In genomic region chr2:233063976-233064411, GRCh38 we compare ENCODE assay signal across 1 cellular context.
TF ChIP-seq lines count a peak whose summit lies in the region.

No MANE protein-coding gene starts in this region.

TF ChIP-seq in HepG2, 621 proteins besides CTCF, POLR2A, EP300 and RAD21 (continued from another document and continues in another):
- no peak for TF ChIP-seq MTERF4 (CRISPR knock-in tag; IDR thresholded peaks at IDR 0.05)
- no peak for TF ChIP-seq ZBTB38 (CRISPR knock-in tag; IDR thresholded peaks at IDR 0.05)
- no peak for TF ChIP-seq RFX1 (IDR thresholded peaks at IDR 0.05)
- TF ChIP-seq CCAR2 (optimal IDR thresholded peaks at IDR 0.05; ENCODE audit: low read depth, low read length), result no peak
- TF ChIP-seq TFAP4 (IDR thresholded peaks at IDR 0.05; ENCODE audit: borderline replicate concordance, low read depth), result peak; percentile 79; the same call in 1 of the 2 replicates
- TF ChIP-seq SALL1 (CRISPR knock-in tag; IDR thresholded peaks at IDR 0.05), result no peak
- no peak for TF ChIP-seq RFXANK (CRISPR knock-in tag; IDR thresholded peaks at IDR 0.05)
- TF ChIP-seq ZSCAN9 (CRISPR knock-in tag; IDR thresholded peaks at IDR 0.05; ENCODE audit: borderline replicate concordance), result peak; percentile 93
- TF ChIP-seq THRA (CRISPR knock-in tag; IDR thresholded peaks at IDR 0.05; ENCODE audit: borderline replicate concordance), result no peak
- TF ChIP-seq AGO1 (IDR thresholded peaks at IDR 0.05; ENCODE audit: low read depth, low read length, poor library complexity, severe bottlenecking), result no peak
- no peak for TF ChIP-seq ZFYVE20 (CRISPR knock-in tag; IDR thresholded peaks at IDR 0.05; ENCODE audit: borderline replicate concordance, low read depth)
- TF ChIP-seq HES4 (CRISPR knock-in tag; IDR thresholded peaks at IDR 0.05; ENCODE audit: borderline replicate concordance), result no peak; the same call in 1 of the 2 replicates
- TF ChIP-seq IRF1 (CRISPR knock-in tag; IDR thresholded peaks at IDR 0.05; ENCODE audit: low read depth), result no peak
- TF ChIP-seq PTBP1 (IDR thresholded peaks at IDR 0.05; ENCODE audit: low read depth, low read length, poor library complexity, severe bottlenecking), result no peak
- TF ChIP-seq ZNF691 (CRISPR knock-in tag; IDR thresholded peaks at IDR 0.05; ENCODE audit: borderline replicate concordance, low read depth), result peak; percentile 51; the same call in 1 of the 2 replicates
- TF ChIP-seq SAP130 (CRISPR knock-in tag; IDR thresholded peaks at IDR 0.05; ENCODE audit: low read depth), result no peak
- no peak for TF ChIP-seq ATF5 (CRISPR knock-in tag; IDR thresholded peaks at IDR 0.05; ENCODE audit: low read depth)
- peak; percentile 17; the same call in 1 of the 2 replicates for TF ChIP-seq GABPB1 (CRISPR knock-in tag; IDR thresholded peaks at IDR 0.05)
- 0 out of 2 replicates have a peak, but pooled peaks have one; percentile 16 for TF ChIP-seq PBX2 (CRISPR knock-in tag; IDR thresholded peaks at IDR 0.05)
- TF ChIP-seq AHDC1 (CRISPR knock-in tag; IDR thresholded peaks at IDR 0.05; ENCODE audit: borderline replicate concordance), result no peak
- TF ChIP-seq ZNF598 (CRISPR knock-in tag; IDR thresholded peaks at IDR 0.05; ENCODE audit: borderline replicate concordance), result no peak
- no peak for TF ChIP-seq ZNF564 (CRISPR knock-in tag; IDR thresholded peaks at IDR 0.05)
- no peak for TF ChIP-seq ZNF816 (CRISPR knock-in tag; IDR thresholded peaks at IDR 0.05; ENCODE audit: borderline replicate concordance)
- no peak for TF ChIP-seq ZNF552 (CRISPR knock-in tag; IDR thresholded peaks at IDR 0.05; ENCODE audit: borderline replicate concordance)
- no peak; the same call in 1 of the 2 replicates for TF ChIP-seq JUND (CRISPR knock-in tag; IDR thresholded peaks at IDR 0.05)
- TF ChIP-seq E2F1 (CRISPR knock-in tag; IDR thresholded peaks at IDR 0.05), result no peak
- TF ChIP-seq ZMYM4 (CRISPR knock-in tag; IDR thresholded peaks at IDR 0.05), result no peak
- TF ChIP-seq HNF1A (IDR thresholded peaks at IDR 0.05; ENCODE audit: low read depth), result no peak
- TF ChIP-seq HNF1A (CRISPR knock-in tag; IDR thresholded peaks at IDR 0.05; ENCODE audit: borderline replicate concordance), result no peak
- TF ChIP-seq ZNF775 (CRISPR knock-in tag; IDR thresholded peaks at IDR 0.05; ENCODE audit: borderline replicate concordance), result no peak
- no peak for TF ChIP-seq ZNF713 (CRISPR knock-in tag; IDR thresholded peaks at IDR 0.05)
- TF ChIP-seq MTF2 (CRISPR knock-in tag; IDR thresholded peaks at IDR 0.05; ENCODE audit: borderline replicate concordance), result no peak
- 0 out of 2 replicates have a peak, but pooled peaks have one; percentile 79 for TF ChIP-seq ZSCAN21 (CRISPR knock-in tag; IDR thresholded peaks at IDR 0.05; ENCODE audit: borderline replicate concordance)
- 0 out of 2 replicates have a peak, but pooled peaks have one; percentile 34 for TF ChIP-seq HBP1 (CRISPR knock-in tag; IDR thresholded peaks at IDR 0.05; ENCODE audit: low read depth)
- peak; percentile 57; the same call in 1 of the 2 replicates for TF ChIP-seq ZNF24 (IDR thresholded peaks at IDR 0.05)
- TF ChIP-seq TFE3 (CRISPR knock-in tag; IDR thresholded peaks at IDR 0.05), result no peak
